ENCODE assay signal across 25 cellular contexts in the genomic region with DNA sequence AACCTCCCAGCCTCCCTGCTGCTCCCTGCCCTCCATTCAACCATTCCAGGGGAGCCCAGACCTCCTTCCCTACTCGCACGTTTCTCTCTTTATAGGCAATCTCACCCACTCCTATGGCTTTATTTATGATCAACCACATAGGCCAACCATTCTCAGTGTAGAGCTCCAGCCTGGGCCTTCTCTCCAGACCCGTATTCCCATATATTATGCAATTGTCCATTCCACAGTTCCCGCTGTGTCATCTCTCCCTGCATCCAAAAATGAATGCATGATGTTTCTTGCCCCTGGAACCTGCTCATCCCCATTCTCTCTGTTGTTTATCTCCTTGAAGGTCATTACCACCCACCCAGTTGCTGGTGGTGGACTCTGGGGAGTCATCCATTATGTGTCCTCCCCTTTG.
"Had no signal": no experiment of that assay in that cellular context is flagged by ENCODE, and none has a peak within 500 bp of the region (broad histone marks: within the 10 kb centered on the region; RNA-seq: fewer than 3 reads in every experiment).

No MANE protein-coding gene starts in this region.

- H3K27ac Mint-ChIP-seq: mesothelial cell of epicardium; naive B cell; natural killer cell; progenitor cell of endocrine pancreas; stimulated activated memory B cell treated with anti-CD40 and anti-IgM and Interleukin-4, amounts not matched to agents 10 μg/mL and 1 μg/mL and 100 μg/mL, for 72 hours; stimulated activated naive CD8-positive, alpha-beta T cell treated with anti-CD3 and anti-CD28 coated beads, Interleukin-15, amount 100 ng/mL, for 72 hours had no signal

- H3K36me3 Mint-ChIP-seq: mesothelial cell of epicardium; naive B cell; natural killer cell; stimulated activated memory B cell treated with anti-CD40 and anti-IgM and Interleukin-4, amounts not matched to agents 10 μg/mL and 1 μg/mL and 100 μg/mL, for 72 hours had no signal

- H3K9me3 ChIP-seq: lower lobe of right lung, ovary, right lobe of liver, transverse colon, upper lobe of right lung had no signal

- H3K4me1 ChIP-seq: left lung, lower lobe of right lung, right atrium auricular region, upper lobe of right lung had no signal

- H3K27ac ChIP-seq: left lung, lower lobe of right lung, ovary, right atrium auricular region, right lobe of liver, transverse colon, upper lobe of right lung had no signal

- H3K4me3 Mint-ChIP-seq: mesothelial cell of epicardium; naive B cell; natural killer cell; stimulated activated memory B cell treated with anti-CD40 and anti-IgM and Interleukin-4, amounts not matched to agents 10 μg/mL and 1 μg/mL and 100 μg/mL, for 72 hours; stimulated activated naive CD8-positive, alpha-beta T cell treated with anti-CD3 and anti-CD28 coated beads, Interleukin-15, amount 100 ng/mL, for 72 hours had no signal

- H3K9me3 Mint-ChIP-seq: natural killer cell; stimulated activated memory B cell treated with anti-CD40 and anti-IgM and Interleukin-4, amounts not matched to agents 10 μg/mL and 1 μg/mL and 100 μg/mL, for 72 hours; stimulated activated naive CD8-positive, alpha-beta T cell treated with anti-CD3 and anti-CD28 coated beads, Interleukin-15, amount 100 ng/mL, for 72 hours had no signal

- H3K27me3 Mint-ChIP-seq: naive B cell; stimulated activated naive CD8-positive, alpha-beta T cell treated with anti-CD3 and anti-CD28 coated beads, Interleukin-15, amount 100 ng/mL, for 72 hours had no signal

- H3K36me3 ChIP-seq: left lung, lower lobe of right lung, ovary, right atrium auricular region, right lobe of liver, transverse colon, upper lobe of right lung had no signal

- H3K4me3 ChIP-seq: left lung, lower lobe of right lung, ovary, right atrium auricular region, right lobe of liver, smooth muscle cell, transverse colon, upper lobe of right lung had no signal

- DNase-seq: hippocampal formation; kidney glomerular epithelial cell; left cardiac atrium; left lung; lower lobe of right lung; mammary epithelial cell; mesendoderm; naive B cell; natural killer cell; ovary; stimulated activated CD4-positive, alpha-beta T cell treated with anti-CD3 and anti-CD28 coated beads, Interleukin-1b, Interleukin-23, amount 100 ng/mL, for 48 hours; stimulated activated CD4-positive, alpha-beta T cell treated with anti-CD3 and anti-CD28 coated beads, Interleukin-2, amount 100 ng/mL, for 48 hours; stimulated activated CD4-positive, alpha-beta T cell treated with anti-CD3 and anti-CD28 coated beads, Interleukin-4, amount 100 ng/mL, for 4 hours; stimulated activated CD8-positive, alpha-beta memory T cell treated with anti-CD3 and anti-CD28 coated beads, Interleukin-4, amount 100 ng/mL, for 48 hours; stimulated activated naive CD4-positive, alpha-beta T cell treated with Interleukin-2 at 50 U/mL for 16 hours; stimulated activated naive CD8-positive, alpha-beta T cell treated with anti-CD3 and anti-CD28 coated beads, Interleukin-15, amount 100 ng/mL, for 72 hours; substantia nigra; transverse colon; upper lobe of right lung had no signal

- ATAC-seq: left cardiac atrium; left lung; lower lobe of right lung; natural killer cell; stimulated activated memory B cell treated with anti-CD40 and anti-IgM and Interleukin-4, amounts not matched to agents 10 μg/mL and 1 μg/mL and 100 μg/mL, for 72 hours; stimulated activated naive CD8-positive, alpha-beta T cell treated with anti-CD3 and anti-CD28 coated beads, Interleukin-15, amount 100 ng/mL, for 72 hours; upper lobe of right lung had no signal

- H3K27me3 ChIP-seq: left lung, ovary, right atrium auricular region, right lobe of liver, transverse colon, upper lobe of right lung had no signal
